Comparison of ENCODE assay signal across 9 cellular contexts in genomic region chr3:128498127-128498626, GRCh38. TPM values are rescaled to one million over a fixed set of nuclear protein-coding genes. Genes with fewer than 3 reads are reported as not detected.
DNase-seq lines count a peak whose midpoint lies in the region; ATAC-seq and TF ChIP-seq lines count a peak whose summit lies in the region.
"Had no signal": no experiment of that assay in that cellular context is flagged by ENCODE, and none has a peak within 500 bp of the region (broad histone marks: within the 10 kb centered on the region; RNA-seq: fewer than 3 reads in every experiment).

No MANE protein-coding gene starts in this region.

- intact Hi-C loops in heart right ventricle (cut with DNase I), result loop anchor here (2.0 to 10.0 kb wide), 12 partner anchors 71 to 413 kb away; no protein-coding TSS in a partner anchor
- intact Hi-C loops in cardiac septum (cut with DNase I), result loop anchor here (2.0 to 5.0 kb wide), 5 partner anchors 71 to 401 kb away; no protein-coding TSS in a partner anchor
- intact Hi-C loops in vagina (cut with DNase I), result loop anchor here (5.0 to 10.0 kb wide), 3 partner anchors 71 to 413 kb away; no protein-coding TSS in a partner anchor

- H3K9me3 ChIP-seq in heart right ventricle (peaks cover 0 to 3% (median 0%) of the 10 kb centered on the region in 11 donors), vagina (no peaks in the 10 kb centered on the region)

- H3K27me3 ChIP-seq in heart right ventricle, result peaks cover 3 to 86% (median 43%) of the 10 kb centered on the region in 7 donors
- H3K27me3 ChIP-seq in vagina, result no peaks in the 10 kb centered on the region

- WGBS in heart right ventricle, 2 donors, result 29 to 38% methylated on average over 5 of the region's 5 CpGs

- H3K27me3 Mint-ChIP-seq in activated CD4-positive, alpha-beta memory T cell treated with anti-CD3 and anti-CD28 coated beads, Interleukin-2, amount 10 ng/mL, durations not matched to agents 7 days and 5 days, result peaks cover 68% of the 10 kb centered on the region
- H3K27me3 Mint-ChIP-seq in naive B cell, result peaks cover 41 to 94% (median 88%) of the 10 kb centered on the region in 3 donors

- no peak overlapping the region for H3K27ac Mint-ChIP-seq in activated CD4-positive, alpha-beta memory T cell treated with anti-CD3 and anti-CD28 coated beads, Interleukin-2, amount 10 ng/mL, durations not matched to agents 7 days and 5 days
- H3K27ac Mint-ChIP-seq in naive B cell, result peak overlapping the region in 1 of 6 donors; percentile 69

- DNase-seq in heart right ventricle, result no peak
- no peak for DNase-seq in cardiac septum (ENCODE audit: low spot score)
- DNase-seq in activated CD4-positive, alpha-beta memory T cell treated with anti-CD3 and anti-CD28 coated beads, Interleukin-2, amount 10 ng/mL, durations not matched to agents 7 days and 5 days, result no peak
- no peak for DNase-seq in naive B cell
- DNase-seq in vagina (ENCODE audit: extremely low spot score in 2 of 2), result peak in 1 of 2 donors; percentile 79
- no peak for DNase-seq in SKM-1 treated with dmso at 0.1 percent for 144 hours (lab: John Stamatoyannopoulos, UW; ENCODE audit: unreplicated experiment)
- no peak for DNase-seq in NCI-H345 (lab: John Stamatoyannopoulos, UW)

- POLR2A ChIA-PET in activated CD4-positive, alpha-beta memory T cell treated with anti-CD3 and anti-CD28 coated beads, Interleukin-2, amount 10 ng/mL, durations not matched to agents 7 days and 5 days (lab: Charles Lee), result no interaction called here

- H3K27ac ChIP-seq in heart right ventricle (no peak overlapping the region), vagina (peak overlapping the region; percentile 59)

- no peaks in the 10 kb centered on the region for H3K36me3 Mint-ChIP-seq in activated CD4-positive, alpha-beta memory T cell treated with anti-CD3 and anti-CD28 coated beads, Interleukin-2, amount 10 ng/mL, durations not matched to agents 7 days and 5 days (ENCODE audit: low read depth)
- H3K36me3 Mint-ChIP-seq in naive B cell, result peaks cover 4 to 8% of the 10 kb centered on the region in 2 donors

- H3K4me3 ChIP-seq in heart right ventricle, result peak overlapping the region in 8 of 10 donors; percentile 53 to 65 (median 57)
- peak overlapping the region; percentile 54 to 58 for H3K4me3 ChIP-seq in vagina

- H3K4me1 Mint-ChIP-seq in activated CD4-positive, alpha-beta memory T cell treated with anti-CD3 and anti-CD28 coated beads, Interleukin-2, amount 10 ng/mL, durations not matched to agents 7 days and 5 days, result peaks cover 10% of the 10 kb centered on the region
- H3K4me1 Mint-ChIP-seq in naive B cell, result peaks cover 5 to 12% (median 12%) of the 10 kb centered on the region in 3 donors

- no peaks in the 10 kb centered on the region for H3K9me3 Mint-ChIP-seq in activated CD4-positive, alpha-beta memory T cell treated with anti-CD3 and anti-CD28 coated beads, Interleukin-2, amount 10 ng/mL, durations not matched to agents 7 days and 5 days
- peaks cover 0 to 3% (median 0%) of the 10 kb centered on the region in 7 donors for H3K9me3 Mint-ChIP-seq in naive B cell

- peak overlapping the region; percentile 28 for H3K4me3 Mint-ChIP-seq in activated CD4-positive, alpha-beta memory T cell treated with anti-CD3 and anti-CD28 coated beads, Interleukin-2, amount 10 ng/mL, durations not matched to agents 7 days and 5 days
- H3K4me3 Mint-ChIP-seq in naive B cell, result peak overlapping the region; percentile 50 to 86 (median 70)

- ATAC-seq in heart right ventricle, result no peak
- no peak for ATAC-seq in naive B cell (ENCODE audit: low read depth in 2 of 2)
- ATAC-seq in HG03432 (IDR thresholded peaks at IDR 0.05; ENCODE audit: unreplicated experiment), result no peak

- TF ChIP-seq POLR2A in vagina (IDR thresholded peaks at IDR 0.05), result no peak

- TF ChIP-seq CTCF in heart right ventricle (IDR thresholded peaks at IDR 0.05) (no peak), vagina (IDR thresholded peaks at IDR 0.05) (no peak)

- CTCF ChIA-PET in activated CD4-positive, alpha-beta memory T cell treated with anti-CD3 and anti-CD28 coated beads, Interleukin-2, amount 10 ng/mL, durations not matched to agents 7 days and 5 days (lab: Charles Lee), result interaction anchor here (1.4 to 1.5 kb wide), 3 partner anchors 13 to 111 kb away, joined by 4 to 5 read pairs (median 5); no protein-coding TSS in a partner anchor

- H3K4me1 ChIP-seq in heart right ventricle (peaks cover 0 to 24% (median 21%) of the 10 kb centered on the region in 9 donors), vagina (peaks cover 15% of the 10 kb centered on the region)

- no peaks in the 10 kb centered on the region for H3K36me3 ChIP-seq in heart right ventricle
- H3K36me3 ChIP-seq in vagina, result no peaks in the 10 kb centered on the region

RNA-seq across cellular contexts. Expression of gene GATA2, which starts 5.2 kb away (rescaled TPM):
- total RNA-seq in heart right ventricle, result 10 to 100 TPM in 7 of 10 donors, 1 to 10 TPM in 3; 6.8 to 21.4 (median 10.7) TPM
- polyA plus RNA-seq in heart right ventricle, result 10 to 100 TPM; 16.0 to 29.8 TPM
- total RNA-seq in cardiac septum, result 15.6 TPM
- under 1 TPM; 0.08 to 0.23 TPM for total RNA-seq in activated CD4-positive, alpha-beta memory T cell treated with anti-CD3 and anti-CD28 coated beads, Interleukin-2, amount 10 ng/mL, durations not matched to agents 7 days and 5 days
- under 1 TPM in 3 of 6 donors, not detected in 3; 0.21 to 0.49 (median 0.28) TPM for polyA plus RNA-seq in naive B cell (ENCODE audit: low read depth in 6 of 6)
- 50.6 TPM for total RNA-seq in vagina

RNA-seq across cellular contexts. Expression of gene DNAJB8, which starts 31.5 kb away (rescaled TPM):
- not detected for total RNA-seq in heart right ventricle
- polyA plus RNA-seq in heart right ventricle, result not detected
- total RNA-seq in cardiac septum, result not detected
- not detected for total RNA-seq in activated CD4-positive, alpha-beta memory T cell treated with anti-CD3 and anti-CD28 coated beads, Interleukin-2, amount 10 ng/mL, durations not matched to agents 7 days and 5 days
- polyA plus RNA-seq in naive B cell (ENCODE audit: low read depth in 6 of 6), result not detected
- not detected for total RNA-seq in vagina
- total RNA-seq: glomerular endothelial cell had no signal

Comparison
In these comparisons a context has a peak if more than half of its experiments do, and no peak if none do; other contexts are left out.
1. RNA of gene GATA2, which starts 5.2 kb away (total RNA-seq): 50.6 TPM in vagina (single experiment), 15.6 TPM in cardiac septum (single experiment) and 6.8 to 21.4 TPM in heart right ventricle; 0.08 to 0.23 TPM in activated CD4-positive, alpha-beta memory T cell treated with anti-CD3 and anti-CD28 coated beads, Interleukin-2, amount 10 ng/mL, durations not matched to agents 7 days and 5 days; every median in the first group is over 4 times any median in the second.